Comparison of ENCODE assay signal across 8 cellular contexts in genomic region chr1:51192213-51192843, GRCh38. TPM values are rescaled to one million over a fixed set of nuclear protein-coding genes. Genes with fewer than 3 reads are reported as not detected.
DNase-seq lines count a peak whose midpoint lies in the region; ATAC-seq and TF ChIP-seq lines count a peak whose summit lies in the region.

No MANE protein-coding gene starts in this region.

- intact Hi-C loops in psoas muscle (cut with DNase I): loop anchor here in 1 of 2 donors (2.0 kb wide), 1 partner anchor 104 kb away; no protein-coding TSS in a partner anchor

- no peak overlapping the region for H3K27ac ChIP-seq in psoas muscle

- DNase-seq in DMS53 treated with DMSO at 0.1 percent for 48 hours (lab: John Stamatoyannopoulos, UW; ENCODE audit: unreplicated experiment) (peak; percentile 62), HuH-7.5 (ENCODE audit: low spot score) (peak; percentile 13), RPMI8226 (peak; percentile 78), glutamatergic neuron (peak; percentile 77), psoas muscle (peak; percentile 43 to 70)
- peak; percentile 51 for DNase-seq in activated naive CD4-positive, alpha-beta T cell treated with Interleukin-2 at 50 U/mL for 16 hours

- no peaks in the 10 kb centered on the region for H3K36me3 Mint-ChIP-seq in glutamatergic neuron (ENCODE audit: unreplicated experiment)

- TF ChIP-seq CTCF in glutamatergic neuron (IDR thresholded peaks at IDR 0.05; ENCODE audit: partially characterized antibody, unreplicated experiment) (peak; percentile 78), psoas muscle (IDR thresholded peaks at IDR 0.05) (peak; percentile 80)

- H3K4me3 Mint-ChIP-seq in glutamatergic neuron (ENCODE audit: unreplicated experiment): no peak overlapping the region

- H3K4me1 ChIP-seq in psoas muscle: no peaks in the 10 kb centered on the region

- no peak overlapping the region for H3K27ac Mint-ChIP-seq in glutamatergic neuron (ENCODE audit: unreplicated experiment)

- H3K9me3 ChIP-seq in psoas muscle: no peaks in the 10 kb centered on the region

- no peaks in the 10 kb centered on the region for H3K27me3 Mint-ChIP-seq in glutamatergic neuron (ENCODE audit: unreplicated experiment)

- ATAC-seq in psoas muscle (peak in 3 of 4 donors; percentile 57 to 80 (median 63)), HG03378 (IDR thresholded peaks at IDR 0.05; ENCODE audit: unreplicated experiment) (no peak), HG03025 (IDR thresholded peaks at IDR 0.05; ENCODE audit: low FRiP score, unreplicated experiment) (no peak)

- H3K27me3 ChIP-seq in psoas muscle (ENCODE audit: insufficient read depth in 3 of 3, low read length in 2 of 3): no peaks in the 10 kb centered on the region

- whole genome bisulfite sequencing in psoas muscle, 3 donors: 46 to 51% (median 50%) methylated on average over 3 of the region's 3 CpGs

- no peaks in the 10 kb centered on the region for H3K36me3 ChIP-seq in psoas muscle (ENCODE audit: insufficient read depth in 1 of 2, low read depth in 1 of 2)

- no peaks in the 10 kb centered on the region for H3K9me3 Mint-ChIP-seq in glutamatergic neuron (ENCODE audit: unreplicated experiment)

- H3K4me3 ChIP-seq in psoas muscle: no peak overlapping the region

- H3K4me1 Mint-ChIP-seq in glutamatergic neuron (ENCODE audit: low read depth, unreplicated experiment): no peaks in the 10 kb centered on the region

RNA-seq across cellular contexts. Expression of gene RNF11, which starts 43.7 kb away (rescaled TPM):
- total RNA-seq in glutamatergic neuron (ENCODE audit: unreplicated experiment) (81.6 TPM), psoas muscle (100 to 1,000 TPM; 102 to 113 (median 107) TPM)
- polyA plus RNA-seq in psoas muscle: 100 to 1,000 TPM in 1 of 3 donors, 10 to 100 TPM in 2; 64.3 to 137 (median 71.2) TPM

Comparison
In these comparisons a context has a peak if more than half of its experiments do, and no peak if none do; other contexts are left out.
1. DNase-seq: peak in every context shown above with its lines; median percentile 78 in RPMI8226; 77 in glutamatergic neuron; 62 in DMS53 treated with DMSO at 0.1 percent for 48 hours; 56 in psoas muscle; 51 in activated naive CD4-positive, alpha-beta T cell treated with Interleukin-2 at 50 U/mL for 16 hours; 13 in HuH-7.5.
2. ATAC-seq: peak in psoas muscle (3 of 4); none in HG03378 (single experiment) and HG03025 (single experiment).